7 cellular contexts compared by ENCODE assay signal in genomic region chr7:70663680-70664079, GRCh38.
"Had no signal": no experiment of that assay in that cellular context is flagged by ENCODE, and none has a peak within 500 bp of the region (broad histone marks: within the 10 kb centered on the region; RNA-seq: fewer than 3 reads in every experiment).

No MANE protein-coding gene starts in this region.

- FAIRE-seq: G401.6, GM12891, GM12892, GM18507, GM19239 had no signal

- DNase-seq: GDM1, GF-D8 had no signal
